11 cellular contexts compared by ENCODE assay signal in genomic region chr1:109530457-109531204, GRCh38. TPM values are rescaled to one million over a fixed set of nuclear protein-coding genes. Genes with fewer than 3 reads are reported as not detected.
A peak's percentile ranks its signal among the peaks of the same experiment; 100 is the strongest.
DNase-seq lines count a peak whose midpoint lies in the region; ATAC-seq, FAIRE-seq and TF ChIP-seq lines count a peak whose summit lies in the region.
"Had no signal": no experiment of that assay in that cellular context is flagged by ENCODE, and none has a peak within 500 bp of the region (broad histone marks: within the 10 kb centered on the region; RNA-seq: fewer than 3 reads in every experiment).

No MANE protein-coding gene starts in this region.

- H3K4me1 Mint-ChIP-seq in activated CD4-positive, alpha-beta T cell treated with anti-CD3 and anti-CD28 coated beads, Interleukin-2, amount 10 ng/mL, durations not matched to agents 7 days and 5 days, result peaks cover 39% of the 10 kb centered on the region
- H3K4me1 Mint-ChIP-seq in stimulated activated memory B cell treated with anti-CD40 and anti-IgM and Interleukin-4, amounts not matched to agents 10 μg/mL and 1 μg/mL and 100 μg/mL, for 72 hours, result peaks cover 21% of the 10 kb centered on the region

- H3K4me2 ChIP-seq in H1 (ENCODE audit: insufficient read depth in 1 of 2, low read depth in 2 of 2, low read length in 2 of 2), result no peak overlapping the region

- H3K4me3 ChIP-seq in H1 (ENCODE audit: extremely low read depth in 1 of 4, insufficient read depth in 2 of 4, low read depth in 3 of 4, low read length in 4 of 4), result no peak overlapping the region
- H3K4me3 ChIP-seq in kidney (ENCODE audit: low read length in 2 of 2), result no peak overlapping the region

- DNase-seq in activated CD4-positive, alpha-beta T cell treated with anti-CD3 and anti-CD28 coated beads, Interleukin-2, amount 10 ng/mL, durations not matched to agents 7 days and 5 days, result no peak
- DNase-seq in activated CD4-positive, alpha-beta T cell treated with anti-CD3 and anti-CD28 coated beads for 48 hours, result no peak
- peak; percentile 85 for DNase-seq in NCI-H82 (lab: John Stamatoyannopoulos, UW)
- DNase-seq in H1 (ENCODE audit: low read depth in 1 of 2, low spot score in 2 of 2), result no peak
- no peak for DNase-seq in NCI-H526 treated with DMSO at 0.1 percent for 48 hours (lab: John Stamatoyannopoulos, UW)
- DNase-seq in kidney, result no peak
- DNase-seq: activated effector memory CD4-positive, alpha-beta T cell treated with Interleukin-2 at 50 U/mL for 16 hours; SW 1271 had no signal

- H3K79me1 ChIP-seq in H1 (ENCODE audit: low read depth, low read length), result no peaks in the 10 kb centered on the region

- no peaks in the 10 kb centered on the region; the same call in 1 of the 2 replicates for H3K23me2 ChIP-seq in H1 (ENCODE audit: low read depth, low read length)

- no peaks in the 10 kb centered on the region for H3K27me3 ChIP-seq in H1 (replicated peaks in 1 of 4; ENCODE audit: control insufficient read depth in 3 of 4, extremely low read depth in 1 of 4, insufficient read depth in 3 of 4, low read length in 3 of 4)

- no peaks in the 10 kb centered on the region for H3K9me3 Mint-ChIP-seq in activated CD4-positive, alpha-beta T cell treated with anti-CD3 and anti-CD28 coated beads, Interleukin-2, amount 10 ng/mL, durations not matched to agents 7 days and 5 days
- no peaks in the 10 kb centered on the region for H3K9me3 Mint-ChIP-seq in stimulated activated memory B cell treated with anti-CD40 and anti-IgM and Interleukin-4, amounts not matched to agents 10 μg/mL and 1 μg/mL and 100 μg/mL, for 72 hours

- H2BK120ac ChIP-seq in H1 (replicated peaks; ENCODE audit: low read depth, low read length), result no peak overlapping the region

- 0 out of 2 replicates have a peak overlapping the region, but pooled peaks have one; percentile 56 for H2AFZ ChIP-seq in H1 (ENCODE audit: low read length)

- no peak overlapping the region for H3K23ac ChIP-seq in H1 (ENCODE audit: insufficient read length)

- peak overlapping the region; percentile 97; the same call in 1 of the 2 replicates for H2BK15ac ChIP-seq in H1 (ENCODE audit: low read length)

- H3K9me3 ChIP-seq in H1 (ENCODE audit: insufficient read depth in 2 of 2, low read depth in 1 of 2, low read length in 1 of 2) (no peaks in the 10 kb centered on the region), kidney (ENCODE audit: control insufficient read depth in 1 of 2, low read length in 2 of 2) (no peaks in the 10 kb centered on the region)

- intact Hi-C loops in kidney (cut with DNase I), result loop anchor here (5.0 to 10.0 kb wide), 2 partner anchors 38 to 94 kb away; partner anchors contain the start of gene CYB561D1

- no peak for FAIRE-seq in H1 (lab: Jason Lieb, UNC)
- no peak for FAIRE-seq in kidney (lab: Jason Lieb, UNC)

- TF ChIP-seq CTCF in H1 (IDR thresholded peaks at IDR 0.05; ENCODE audit: control extremely low read depth in 1 of 3, insufficient read depth in 1 of 3, low read depth in 1 of 3, low read length in 3 of 3) (no peak), kidney (IDR thresholded peaks at IDR 0.05; ENCODE audit: borderline replicate concordance, extremely low read depth, insufficient read depth) (no peak)

- TF ChIP-seq EP300 in H1 (IDR thresholded peaks at IDR 0.05; ENCODE audit: borderline replicate concordance in 1 of 2, low read depth in 2 of 2, low read length in 2 of 2), result no peak

- H3K14ac ChIP-seq in H1 (ENCODE audit: insufficient read length), result no peak overlapping the region

- no peak overlapping the region for H3K4ac ChIP-seq in H1 (replicated peaks; ENCODE audit: insufficient read length, low read depth, low read length)

- no peak overlapping the region for H2BK5ac ChIP-seq in H1 (ENCODE audit: low read depth, low read length)

- peak overlapping the region; percentile 96 for H3K27ac Mint-ChIP-seq in activated CD4-positive, alpha-beta T cell treated with anti-CD3 and anti-CD28 coated beads, Interleukin-2, amount 10 ng/mL, durations not matched to agents 7 days and 5 days
- H3K27ac Mint-ChIP-seq in stimulated activated memory B cell treated with anti-CD40 and anti-IgM and Interleukin-4, amounts not matched to agents 10 μg/mL and 1 μg/mL and 100 μg/mL, for 72 hours, result peak overlapping the region; percentile 2

- H3K56ac ChIP-seq in H1 (replicated peaks; ENCODE audit: insufficient read length, low read depth, low read length), result no peak overlapping the region

- H4K91ac ChIP-seq in H1 (replicated peaks; ENCODE audit: insufficient read length, low read length), result no peak overlapping the region

- H3K36me3 Mint-ChIP-seq in activated CD4-positive, alpha-beta T cell treated with anti-CD3 and anti-CD28 coated beads, Interleukin-2, amount 10 ng/mL, durations not matched to agents 7 days and 5 days (ENCODE audit: low read depth), result no peaks in the 10 kb centered on the region
- no peaks in the 10 kb centered on the region for H3K36me3 Mint-ChIP-seq in stimulated activated memory B cell treated with anti-CD40 and anti-IgM and Interleukin-4, amounts not matched to agents 10 μg/mL and 1 μg/mL and 100 μg/mL, for 72 hours

- no peak overlapping the region for H3K27ac ChIP-seq in H1 (ENCODE audit: low read depth, low read length)
- H3K27ac ChIP-seq in kidney (ENCODE audit: low read depth in 2 of 2, low read length in 2 of 2), result no peak overlapping the region
- H3K27ac ChIP-seq: epithelial cell of prostate had no signal

- no peaks in the 10 kb centered on the region for H4K20me1 ChIP-seq in H1 (replicated peaks in 1 of 2; ENCODE audit: control insufficient read depth in 1 of 2, insufficient read depth in 2 of 2, low read length in 2 of 2)

- H3K9ac ChIP-seq in H1 (replicated peaks in 1 of 4; ENCODE audit: extremely low read depth in 1 of 4, low read depth in 3 of 4, low read length in 3 of 4) (no peak overlapping the region), kidney (ENCODE audit: low read length in 2 of 2) (peak overlapping the region in 1 of 2 donors; percentile 19)

- no peak overlapping the region for H4K8ac ChIP-seq in H1 (ENCODE audit: extremely low read depth, insufficient read depth, low read length)

- TF ChIP-seq POLR2A in H1 (IDR thresholded peaks at IDR 0.05; ENCODE audit: control extremely low read depth in 1 of 2, low read depth in 2 of 2, low read length in 2 of 2), result no peak

- POLR2A ChIA-PET in activated CD4-positive, alpha-beta T cell treated with anti-CD3 and anti-CD28 coated beads, Interleukin-2, amount 10 ng/mL, durations not matched to agents 7 days and 5 days (lab: Charles Lee), result no interaction called here
- POLR2A ChIA-PET in H1 (lab: Charles Lee; ENCODE audit: partially characterized antibody), result interaction anchor here (0.8 to 2.8 kb wide), 10 partner anchors 13 to 105 kb away, joined by 3 to 20 read pairs (median 7); partner anchors contain the start of genes AMIGO1, CYB561D1, GNAI3 and PSMA5

- H3K4me1 ChIP-seq in H1 (replicated peaks in 1 of 4; ENCODE audit: control insufficient read depth in 3 of 4, insufficient read depth in 4 of 4, low read length in 3 of 4) (peaks cover 0 to 3% (median 1%) of the 10 kb centered on the region in 4 experiments; a peak in 4 of 7 replicates), kidney (ENCODE audit: control insufficient read depth in 1 of 2, insufficient read depth in 1 of 2, low read depth in 1 of 2, low read length in 2 of 2) (peaks cover 0 to 4% of the 10 kb centered on the region in 2 donors)

- no peak for ATAC-seq in stimulated activated memory B cell treated with anti-CD40 and anti-IgM and Interleukin-4, amounts not matched to agents 10 μg/mL and 1 μg/mL and 100 μg/mL, for 72 hours
- ATAC-seq in GM19328 (IDR thresholded peaks at IDR 0.05; ENCODE audit: unreplicated experiment), result no peak

- H2BK20ac ChIP-seq in H1 (ENCODE audit: low read length), result peak overlapping the region; percentile 34; the same call in 1 of the 2 replicates

- peak overlapping the region; percentile 17 for H3K4me3 Mint-ChIP-seq in activated CD4-positive, alpha-beta T cell treated with anti-CD3 and anti-CD28 coated beads, Interleukin-2, amount 10 ng/mL, durations not matched to agents 7 days and 5 days
- H3K4me3 Mint-ChIP-seq in stimulated activated memory B cell treated with anti-CD40 and anti-IgM and Interleukin-4, amounts not matched to agents 10 μg/mL and 1 μg/mL and 100 μg/mL, for 72 hours, result no peak overlapping the region

- 0 out of 2 replicates have a peak overlapping the region, but pooled peaks have one; percentile 15 for H3K18ac ChIP-seq in H1 (ENCODE audit: extremely low read depth, low read length)

- H3K36me3 ChIP-seq in H1 (ENCODE audit: control insufficient read depth in 2 of 4, insufficient read depth in 4 of 4, low read length in 3 of 4) (no peaks in the 10 kb centered on the region), kidney (ENCODE audit: control insufficient read depth in 1 of 2, insufficient read depth in 2 of 2, low read length in 2 of 2) (no peaks in the 10 kb centered on the region)

- no peak overlapping the region for H2AK5ac ChIP-seq in H1 (ENCODE audit: low read depth, low read length)

- 85% methylated on average over 15 of the region's 15 CpGs; no CpG with 5 or more reads in 1 of the 2 experiments for WGBS in H1 (ENCODE audit: extremely low coverage in 1 of 2, insufficient coverage in 1 of 2, insufficient read length in 1 of 2, insufficient replicate concordance in 2 of 2, low coverage in 1 of 2, low lambda C conversion rate in 2 of 2, missing lambda C conversion rate in 1 of 2), 2 experiments

- H3K79me2 ChIP-seq in H1 (ENCODE audit: control insufficient read depth in 1 of 2, insufficient read depth in 2 of 2, low read length in 2 of 2), result no peaks in the 10 kb centered on the region

- no peak overlapping the region for H4K5ac ChIP-seq in H1 (ENCODE audit: insufficient read length, low read depth, low read length)

- no peak for TF ChIP-seq RAD21 in H1 (IDR thresholded peaks at IDR 0.05 in 1 of 2, conservative IDR thresholded peaks at IDR 0.05 in 1 of 2; ENCODE audit: low read depth in 2 of 2, low read length in 2 of 2)

- CTCF ChIA-PET in activated CD4-positive, alpha-beta T cell treated with anti-CD3 and anti-CD28 coated beads, Interleukin-2, amount 10 ng/mL, durations not matched to agents 7 days and 5 days (lab: Charles Lee), result interaction anchor here (1.0 to 46.6 kb wide), 7 partner anchors 8 to 431 kb away, joined by 3 to 1139 read pairs (median 4); partner anchors contain the start of genes AMIGO1, ATXN7L2, CYB561D1 and GPR61
- CTCF ChIA-PET in H1 (lab: Charles Lee; ENCODE audit: partially characterized antibody), result interaction anchor here (0.7 to 26.3 kb wide), 13 partner anchors 8 to 557 kb away, joined by 3 to 1755 read pairs (median 6); partner anchors contain the start of genes AMIGO1, ATXN7L2, CYB561D1 and GPR61

- no peak overlapping the region for H2BK12ac ChIP-seq in H1 (ENCODE audit: low read depth, low read length)

- H3K27me3 Mint-ChIP-seq in activated CD4-positive, alpha-beta T cell treated with anti-CD3 and anti-CD28 coated beads, Interleukin-2, amount 10 ng/mL, durations not matched to agents 7 days and 5 days, result peaks cover 5% of the 10 kb centered on the region
- no peaks in the 10 kb centered on the region for H3K27me3 Mint-ChIP-seq in stimulated activated memory B cell treated with anti-CD40 and anti-IgM and Interleukin-4, amounts not matched to agents 10 μg/mL and 1 μg/mL and 100 μg/mL, for 72 hours

RNA-seq across cellular contexts. Expression of gene GPR61, which starts 9.0 kb away (rescaled TPM):
- under 1 TPM; 0.45 to 0.52 TPM for total RNA-seq in activated CD4-positive, alpha-beta T cell treated with anti-CD3 and anti-CD28 coated beads, Interleukin-2, amount 10 ng/mL, durations not matched to agents 7 days and 5 days
- total RNA-seq in H1 (2021; fragmentation: NEBNext Ultra II Directional; extraction: Animal tissue kit (Norgen Biotek cat#: 25700)), result 0.15 and 0.41 TPM in 2 replicates
- polyA plus RNA-seq in H1 (2011; rRNA removed) (0.53 and 0.63 TPM in 2 replicates), kidney (ENCODE audit: insufficient read depth, low read depth, low replicate concordance) (not detected)
- polyA plus RNA-seq in H1 (2011; cell fraction: cytosol; rRNA removed), result 0.40 TPM
- 0.90 TPM for polyA plus RNA-seq in H1 (2011; cell fraction: nucleus; rRNA removed)
- polyA plus RNA-seq in H1 (2012, experiment 1 of 2), result 0.27 to 0.80 TPM (median 0.35 TPM) in 4 replicates
- 0.07 TPM for polyA plus RNA-seq in H1 (2012, experiment 2 of 2)
- polyA plus RNA-seq in H1 (2013, experiment 1 of 2), result 0.06 TPM
- 0.18 TPM for polyA plus RNA-seq in H1 (2013, experiment 2 of 2)
- polyA minus RNA-seq in H1 (2011; rRNA and poly(A)+ RNA removed), result 0.59 and 0.63 TPM in 2 replicates
- polyA minus RNA-seq in H1 (2011; cell fraction: cytosol; rRNA and poly(A)+ RNA removed), result not detected
- polyA minus RNA-seq in H1 (2011; cell fraction: nucleus; rRNA and poly(A)+ RNA removed), result 2.5 TPM
- total RNA-seq in kidney, result not detected

RNA-seq across cellular contexts. Expression of gene GNAI3, which starts 17.8 kb away (rescaled TPM):
- total RNA-seq in activated CD4-positive, alpha-beta T cell treated with anti-CD3 and anti-CD28 coated beads, Interleukin-2, amount 10 ng/mL, durations not matched to agents 7 days and 5 days, result 1 to 10 TPM; 8.8 to 9.7 TPM
- total RNA-seq in H1 (2021; fragmentation: NEBNext Ultra II Directional; extraction: Animal tissue kit (Norgen Biotek cat#: 25700)), result 9.2 and 9.8 TPM in 2 replicates
- polyA plus RNA-seq in H1 (2011; rRNA removed) (1.9 and 4.0 TPM in 2 replicates), kidney (ENCODE audit: insufficient read depth, low read depth, low replicate concordance) (4.2 TPM)
- polyA plus RNA-seq in H1 (2011; cell fraction: cytosol; rRNA removed), result 4.7 TPM
- polyA plus RNA-seq in H1 (2011; cell fraction: nucleus; rRNA removed), result 1.2 TPM
- polyA plus RNA-seq in H1 (2012, experiment 1 of 2), result 4.7 to 6.9 TPM (median 5.3 TPM) in 4 replicates
- polyA plus RNA-seq in H1 (2012, experiment 2 of 2), result 0.58 TPM
- 3.9 TPM for polyA plus RNA-seq in H1 (2013, experiment 1 of 2)
- 4.1 TPM for polyA plus RNA-seq in H1 (2013, experiment 2 of 2)
- 6.3 and 7.4 TPM in 2 replicates for polyA minus RNA-seq in H1 (2011; rRNA and poly(A)+ RNA removed)
- polyA minus RNA-seq in H1 (2011; cell fraction: cytosol; rRNA and poly(A)+ RNA removed), result 4.3 TPM
- 8.0 TPM for polyA minus RNA-seq in H1 (2011; cell fraction: nucleus; rRNA and poly(A)+ RNA removed)
- total RNA-seq in kidney, result 8.0 TPM

RNA-seq across cellular contexts. Expression of gene AMIGO1, which starts 21.1 kb away (rescaled TPM):
- total RNA-seq in activated CD4-positive, alpha-beta T cell treated with anti-CD3 and anti-CD28 coated beads, Interleukin-2, amount 10 ng/mL, durations not matched to agents 7 days and 5 days, result 1 to 10 TPM; 5.8 to 7.6 TPM
- 2.4 and 2.7 TPM in 2 replicates for total RNA-seq in H1 (2021; fragmentation: NEBNext Ultra II Directional; extraction: Animal tissue kit (Norgen Biotek cat#: 25700))
- polyA plus RNA-seq in H1 (2011; rRNA removed) (1.5 and 2.4 TPM in 2 replicates), kidney (ENCODE audit: insufficient read depth, low read depth, low replicate concordance) (5.1 TPM)
- polyA plus RNA-seq in H1 (2011; cell fraction: cytosol; rRNA removed), result 1.6 TPM
- 1.8 TPM for polyA plus RNA-seq in H1 (2011; cell fraction: nucleus; rRNA removed)
- 1.7 to 2.4 TPM (median 2.2 TPM) in 4 replicates for polyA plus RNA-seq in H1 (2012, experiment 1 of 2)
- polyA plus RNA-seq in H1 (2012, experiment 2 of 2), result 1.6 TPM
- 1.8 TPM for polyA plus RNA-seq in H1 (2013, experiment 1 of 2)
- polyA plus RNA-seq in H1 (2013, experiment 2 of 2), result 2.0 TPM
- 2.8 and 3.4 TPM in 2 replicates for polyA minus RNA-seq in H1 (2011; rRNA and poly(A)+ RNA removed)
- polyA minus RNA-seq in H1 (2011; cell fraction: cytosol; rRNA and poly(A)+ RNA removed), result 1.5 TPM
- polyA minus RNA-seq in H1 (2011; cell fraction: nucleus; rRNA and poly(A)+ RNA removed), result 2.6 TPM
- 8.5 TPM for total RNA-seq in kidney

RNA-seq across cellular contexts. Expression of gene CYB561D1, which starts 36.7 kb away (rescaled TPM):
- 10 to 100 TPM; 25.3 to 29.7 TPM for total RNA-seq in activated CD4-positive, alpha-beta T cell treated with anti-CD3 and anti-CD28 coated beads, Interleukin-2, amount 10 ng/mL, durations not matched to agents 7 days and 5 days
- total RNA-seq in H1 (2021; fragmentation: NEBNext Ultra II Directional; extraction: Animal tissue kit (Norgen Biotek cat#: 25700)), result 3.6 and 4.3 TPM in 2 replicates
- polyA plus RNA-seq in H1 (2011; rRNA removed), result 3.8 and 6.8 TPM in 2 replicates
- 5.3 TPM for polyA plus RNA-seq in H1 (2011; cell fraction: cytosol; rRNA removed)
- polyA plus RNA-seq in H1 (2011; cell fraction: nucleus; rRNA removed), result 7.1 TPM
- polyA plus RNA-seq in H1 (2012, experiment 1 of 2), result 3.3 to 4.1 TPM (median 4.1 TPM) in 4 replicates
- polyA plus RNA-seq in H1 (2012, experiment 2 of 2), result 3.5 TPM
- polyA plus RNA-seq in H1 (2013, experiment 1 of 2), result 2.8 TPM
- polyA plus RNA-seq in H1 (2013, experiment 2 of 2), result 2.6 TPM
- polyA minus RNA-seq in H1 (2011; rRNA and poly(A)+ RNA removed), result 5.8 and 7.1 TPM in 2 replicates
- polyA minus RNA-seq in H1 (2011; cell fraction: cytosol; rRNA and poly(A)+ RNA removed), result 4.0 TPM
- polyA minus RNA-seq in H1 (2011; cell fraction: nucleus; rRNA and poly(A)+ RNA removed), result 5.7 TPM
- total RNA-seq in kidney, result 18.0 TPM
- 5.2 TPM for polyA plus RNA-seq in kidney (ENCODE audit: insufficient read depth, low read depth, low replicate concordance)

RNA-seq across cellular contexts. Expression of gene ATXN7L2, which starts 46.9 kb away (rescaled TPM):
- total RNA-seq in activated CD4-positive, alpha-beta T cell treated with anti-CD3 and anti-CD28 coated beads, Interleukin-2, amount 10 ng/mL, durations not matched to agents 7 days and 5 days, result 10 to 100 TPM; 12.4 to 14.0 TPM
- total RNA-seq in H1 (2021; fragmentation: NEBNext Ultra II Directional; extraction: Animal tissue kit (Norgen Biotek cat#: 25700)), result 9.3 and 9.8 TPM in 2 replicates
- 8.1 and 12.3 TPM in 2 replicates for polyA plus RNA-seq in H1 (2011; rRNA removed)
- 7.1 TPM for polyA plus RNA-seq in H1 (2011; cell fraction: cytosol; rRNA removed)
- polyA plus RNA-seq in H1 (2011; cell fraction: nucleus; rRNA removed), result 25.0 TPM
- 5.3 to 9.0 TPM (median 7.8 TPM) in 4 replicates for polyA plus RNA-seq in H1 (2012, experiment 1 of 2)
- 5.1 TPM for polyA plus RNA-seq in H1 (2012, experiment 2 of 2)
- 8.4 TPM for polyA plus RNA-seq in H1 (2013, experiment 1 of 2)
- 7.4 TPM for polyA plus RNA-seq in H1 (2013, experiment 2 of 2)
- polyA minus RNA-seq in H1 (2011; rRNA and poly(A)+ RNA removed), result 2.4 and 3.4 TPM in 2 replicates
- 6.5 TPM for polyA minus RNA-seq in H1 (2011; cell fraction: cytosol; rRNA and poly(A)+ RNA removed)
- polyA minus RNA-seq in H1 (2011; cell fraction: nucleus; rRNA and poly(A)+ RNA removed), result 9.7 TPM
- 7.3 TPM for total RNA-seq in kidney
- polyA plus RNA-seq in kidney (ENCODE audit: insufficient read depth, low read depth, low replicate concordance), result 5.7 TPM
